In the genomic region with DNA sequence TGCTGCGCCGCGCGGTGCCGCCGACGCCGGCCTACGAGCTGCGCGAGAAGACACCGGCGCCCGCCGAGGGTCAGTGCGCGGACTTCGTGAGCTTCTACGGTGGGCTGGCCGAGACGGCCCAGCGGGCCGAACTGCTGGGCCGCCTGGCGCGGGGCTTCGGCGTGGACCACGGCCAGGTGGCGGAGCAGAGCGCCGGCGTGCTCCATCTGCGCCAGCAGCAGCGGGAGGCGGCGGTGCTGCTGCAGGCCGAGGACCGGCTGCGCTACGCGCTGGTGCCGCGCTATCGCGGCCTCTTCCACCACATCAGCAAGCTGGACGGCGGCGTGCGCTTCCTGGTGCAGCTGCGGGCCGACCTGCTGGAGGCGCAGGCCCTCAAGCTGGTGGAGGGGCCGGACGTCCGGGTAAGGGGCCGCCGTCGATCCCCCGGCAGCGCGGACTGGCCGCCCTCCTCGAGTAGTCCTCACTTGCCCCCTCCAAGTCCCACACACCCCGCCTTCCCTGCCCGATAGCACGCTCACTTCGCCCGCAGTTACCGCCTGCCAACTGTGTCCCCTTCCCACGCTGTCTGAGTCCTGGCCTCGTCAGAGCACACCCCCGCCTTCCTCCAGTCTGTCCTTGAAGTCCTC, we compare ENCODE assay signal across 8 cellular contexts.
DNase-seq lines count a peak whose midpoint lies in the region; ATAC-seq and TF ChIP-seq lines count a peak whose summit lies in the region.

No MANE protein-coding gene starts in this region.

- H3K9me3 ChIP-seq in neutrophil (no peaks in the 10 kb centered on the region), tibial artery (no peaks in the 10 kb centered on the region)

- ATAC-seq in HG02852 (IDR thresholded peaks at IDR 0.05; ENCODE audit: unreplicated experiment) = peak; percentile 57

- intact Hi-C loops in tibial artery (cut with DNase I; ENCODE audit: low total_unique reads) = no loop called here

- peak overlapping the region; percentile 82 for H3K27ac ChIP-seq in neutrophil
- peak overlapping the region; percentile 90 to 94 for H3K27ac ChIP-seq in tibial artery

- H3K36me3 ChIP-seq in neutrophil (no peaks in the 10 kb centered on the region), tibial artery (no peaks in the 10 kb centered on the region)

- H3K4me1 ChIP-seq in neutrophil (ENCODE audit: control insufficient read depth in 1 of 2, insufficient read depth in 1 of 2, low read depth in 1 of 2, low read length in 1 of 2) (peaks cover 15 to 18% of the 10 kb centered on the region in 2 experiments), tibial artery (peaks cover 0 to 41% (median 20%) of the 10 kb centered on the region in 4 donors)

- peak; percentile 28 for DNase-seq in SIG-M5 treated with dmso at 0.1 percent for 504 hours (lab: John Stamatoyannopoulos, UW; ENCODE audit: unreplicated experiment)
- DNase-seq in SIG-M5 (lab: John Stamatoyannopoulos, UW) = no peak
- peak; percentile 38 to 40 for DNase-seq in NOMO-1 (lab: John Stamatoyannopoulos, UW; ENCODE audit: unreplicated experiment in 2 of 2)
- peak; percentile 26 for DNase-seq in activated T-helper 9 cell treated with anti-CD3 and anti-CD28 coated beads, Interleukin-2, amount 50 U/mL, for 16 hours (ENCODE audit: low read depth)
- DNase-seq in fibroblast of the conjunctiva (ENCODE audit: low read depth) = peak; percentile 10
- DNase-seq in tibial artery = peak; percentile 41 to 75

- no peak for TF ChIP-seq CTCF in neutrophil (IDR thresholded peaks at IDR 0.05)
- TF ChIP-seq CTCF in tibial artery (IDR thresholded peaks at IDR 0.05) = no peak

- H3K4me3 ChIP-seq in neutrophil (ENCODE audit: low read depth in 1 of 2, low read length in 1 of 2) = peak overlapping the region; percentile 70 to 81
- peak overlapping the region; percentile 79 to 95 for H3K4me3 ChIP-seq in tibial artery

- H3K27me3 ChIP-seq in neutrophil (peaks cover 13% of the 10 kb centered on the region), tibial artery (no peaks in the 10 kb centered on the region)
